Comparison of ENCODE assay signal across 21 cellular contexts in the genomic region with DNA sequence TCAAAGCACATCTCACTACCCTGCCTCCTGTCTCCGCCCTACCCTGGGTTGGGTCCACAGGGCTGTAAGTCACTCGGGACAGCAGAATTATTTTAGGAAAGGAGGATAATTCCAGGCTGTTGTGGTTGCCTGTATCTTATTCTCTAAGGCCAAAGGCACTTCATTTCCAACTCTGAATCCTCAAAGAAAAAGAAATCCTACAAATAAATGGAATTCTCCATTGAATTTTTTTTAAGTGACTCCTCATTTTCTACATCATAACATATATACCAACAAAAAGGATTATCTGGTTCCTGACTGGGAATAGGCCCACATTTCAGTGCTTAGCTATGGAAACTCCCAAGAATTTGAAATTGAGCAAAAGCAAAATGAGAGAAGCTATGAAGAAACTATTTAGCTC.
"Had no signal": no experiment of that assay in that cellular context is flagged by ENCODE, and none has a peak within 500 bp of the region (broad histone marks: within the 10 kb centered on the region; RNA-seq: fewer than 3 reads in every experiment).

No MANE protein-coding gene starts in this region.

- H3K4me1 ChIP-seq: left ventricle myocardium inferior, lower lobe of right lung, upper lobe of left lung, uterus had no signal

- H3K4me3 Mint-ChIP-seq: memory B cell; natural killer cell; neural crest cell; stimulated activated memory B cell treated with anti-CD40 and anti-IgM and Interleukin-4, amounts not matched to agents 10 μg/mL and 1 μg/mL and 100 μg/mL, for 72 hours; stimulated activated naive CD8-positive, alpha-beta T cell treated with anti-CD3 and anti-CD28 coated beads, Interleukin-15, Interleukin-2, amounts not matched to agents 100 ng/mL and 50 ng/mL, for 24 hours had no signal

- H3K4me3 ChIP-seq: dorsolateral prefrontal cortex, esophagus muscularis mucosa, left ventricle myocardium inferior, lower lobe of right lung, ovary, tibial artery, upper lobe of left lung, uterus had no signal

- H3K27ac ChIP-seq: dorsolateral prefrontal cortex, epithelial cell of prostate, foreskin keratinocyte, left ventricle myocardium inferior, lower lobe of right lung, ovary, tibial artery, upper lobe of left lung, uterus had no signal

- H3K9me3 Mint-ChIP-seq: stimulated activated naive CD8-positive, alpha-beta T cell treated with anti-CD3 and anti-CD28 coated beads, Interleukin-15, Interleukin-2, amounts not matched to agents 100 ng/mL and 50 ng/mL, for 24 hours had no signal

- H3K27ac Mint-ChIP-seq: memory B cell; natural killer cell; stimulated activated memory B cell treated with anti-CD40 and anti-IgM and Interleukin-4, amounts not matched to agents 10 μg/mL and 1 μg/mL and 100 μg/mL, for 72 hours; stimulated activated naive CD8-positive, alpha-beta T cell treated with anti-CD3 and anti-CD28 coated beads, Interleukin-15, Interleukin-2, amounts not matched to agents 100 ng/mL and 50 ng/mL, for 24 hours had no signal

- H3K36me3 ChIP-seq: esophagus muscularis mucosa, lower lobe of right lung, ovary, upper lobe of left lung, uterus had no signal

- H3K27me3 Mint-ChIP-seq: memory B cell; stimulated activated memory B cell treated with anti-CD40 and anti-IgM and Interleukin-4, amounts not matched to agents 10 μg/mL and 1 μg/mL and 100 μg/mL, for 72 hours; stimulated activated naive CD8-positive, alpha-beta T cell treated with anti-CD3 and anti-CD28 coated beads, Interleukin-15, Interleukin-2, amounts not matched to agents 100 ng/mL and 50 ng/mL, for 24 hours had no signal

- H3K27me3 ChIP-seq: dorsolateral prefrontal cortex, esophagus muscularis mucosa, foreskin keratinocyte, ovary, tibial artery, upper lobe of left lung, uterus had no signal

- DNase-seq: cortex of kidney; dorsolateral prefrontal cortex; effector CD8-positive, alpha-beta T cell; foreskin keratinocyte; kidney; left cardiac atrium; left ventricle myocardium inferior; lower lobe of right lung; natural killer cell; ovary; right cardiac atrium; stimulated activated CD4-positive, alpha-beta T cell treated with anti-CD3 and anti-CD28 coated beads, Interleukin-4, amount 100 ng/mL, for 24 hours; tibial artery; upper lobe of left lung; uterus had no signal

- H3K9me3 ChIP-seq: esophagus muscularis mucosa, ovary, tibial artery, upper lobe of left lung, uterus had no signal
